ENCODE assay signal across 10 cellular contexts in the genomic region with DNA sequence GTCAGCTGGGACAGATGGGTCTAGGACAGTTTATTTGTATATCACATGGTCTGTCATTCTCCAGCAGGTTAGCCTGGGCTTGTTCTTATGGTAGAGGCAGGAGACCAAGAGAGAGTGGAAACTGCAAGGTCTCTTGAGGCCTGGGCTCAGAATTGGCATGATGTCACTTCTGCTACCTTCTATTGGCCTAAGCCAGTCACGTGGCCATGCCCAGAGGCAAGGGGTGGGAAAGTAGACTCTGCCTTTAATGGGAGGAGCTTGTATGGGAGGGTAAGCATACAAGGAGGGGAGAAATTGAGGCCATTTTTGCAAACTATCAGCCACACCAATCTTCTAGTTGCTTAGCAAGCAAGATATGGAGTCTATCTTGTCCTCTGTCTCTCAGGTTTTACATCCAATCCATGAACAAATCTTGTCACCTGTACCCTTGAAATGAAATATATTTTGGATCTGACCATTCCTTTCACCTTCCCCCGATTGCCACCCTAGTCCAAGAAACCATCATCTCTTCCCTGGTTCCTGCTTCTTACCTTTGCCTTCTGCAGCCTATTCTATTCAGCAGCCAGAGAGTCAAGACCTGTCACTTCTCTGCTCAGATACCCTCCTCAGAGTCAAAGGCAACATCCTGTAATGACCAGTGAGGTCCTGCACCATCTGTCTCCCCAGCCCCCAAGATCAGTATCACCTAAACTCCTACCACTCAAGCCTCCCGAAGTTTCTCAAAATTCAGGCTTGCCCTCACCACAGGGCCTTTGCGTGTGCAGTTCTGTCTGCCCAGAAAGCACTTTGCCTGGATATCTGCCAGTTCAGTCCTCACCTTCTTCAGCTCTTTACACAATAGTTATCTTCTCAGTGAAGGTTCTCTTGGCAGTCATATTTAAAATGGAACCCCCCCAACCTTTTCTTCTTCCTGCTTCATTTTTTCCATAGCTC.
DNase-seq lines count a peak whose midpoint lies in the region; ATAC-seq and TF ChIP-seq lines count a peak whose summit lies in the region.
"Had no signal": no experiment of that assay in that cellular context is flagged by ENCODE, and none has a peak within 500 bp of the region (broad histone marks: within the 10 kb centered on the region; RNA-seq: fewer than 3 reads in every experiment).

No MANE protein-coding gene starts in this region.

- H3K4me2 ChIP-seq in KMS-11 = no peak overlapping the region
- H3K4me2 ChIP-seq: smooth muscle cell had no signal

- in situ Hi-C loops in gastrocnemius medialis (cut with MboI; ENCODE audit: low sequenced_read_pairs in 4 of 4) = no loop called here

- no peaks in the 10 kb centered on the region for H3K79me2 ChIP-seq in KMS-11 (ENCODE audit: insufficient read depth, low read depth)

- TF ChIP-seq POLR2A in gastroesophageal sphincter (IDR thresholded peaks at IDR 0.05) = no peak
- no peak for TF ChIP-seq POLR2A in gastrocnemius medialis (IDR thresholded peaks at IDR 0.05)

- intact Hi-C loops in gastrocnemius medialis (cut with DNase I; ENCODE audit: low total_unique reads) = no loop called here

- H3K27me3 ChIP-seq in KMS-11 (ENCODE audit: insufficient read depth, low read depth) = no peaks in the 10 kb centered on the region
- H3K27me3 ChIP-seq in gastroesophageal sphincter = no peaks in the 10 kb centered on the region
- H3K27me3 ChIP-seq in gastrocnemius medialis = no peaks in the 10 kb centered on the region

- ATAC-seq in GM19467 (IDR thresholded peaks at IDR 0.05; ENCODE audit: unreplicated experiment) (peak; percentile 54), esophagus mucosa (peak; percentile 45), gastroesophageal sphincter (no peak), gastrocnemius medialis (no peak), GM21737 (IDR thresholded peaks at IDR 0.05; ENCODE audit: unreplicated experiment) (no peak)

- H3K36me3 ChIP-seq in KMS-11 (ENCODE audit: insufficient read depth) = no peaks in the 10 kb centered on the region
- no peaks in the 10 kb centered on the region for H3K36me3 ChIP-seq in gastroesophageal sphincter
- no peaks in the 10 kb centered on the region for H3K36me3 ChIP-seq in gastrocnemius medialis

- 0 out of 2 replicates have a peak overlapping the region, but pooled peaks have one; percentile 6 for H2AFZ ChIP-seq in KMS-11 (ENCODE audit: low read depth)

- H3K9me3 ChIP-seq in gastroesophageal sphincter = no peaks in the 10 kb centered on the region
- no peaks in the 10 kb centered on the region for H3K9me3 ChIP-seq in gastrocnemius medialis

- TF ChIP-seq CTCF in GM12864 (IDR thresholded peaks at IDR 0.05; ENCODE audit: low read depth, low read length, missing control alignments) (no peak), KMS-11 (conservative IDR thresholded peaks at IDR 0.05; ENCODE audit: low read depth, low read length) (no peak), gastroesophageal sphincter (IDR thresholded peaks at IDR 0.05) (no peak), gastrocnemius medialis (IDR thresholded peaks at IDR 0.05 in 4 of 5, conservative IDR thresholded peaks at IDR 0.05 in 1 of 5) (no peak)

- H3K27ac ChIP-seq in KMS-11 = no peak overlapping the region
- peak overlapping the region in 2 of 4 donors; percentile 66 to 71 for H3K27ac ChIP-seq in gastroesophageal sphincter
- H3K27ac ChIP-seq in gastrocnemius medialis = peak overlapping the region in 1 of 4 donors; percentile 83

- H3K4me3 ChIP-seq in GM12864 (ENCODE audit: low read depth, low read length) (no peak overlapping the region), KMS-11 (IDR thresholded peaks at IDR 0.05; ENCODE audit: insufficient read depth, low read depth, low read length) (no peak overlapping the region), gastroesophageal sphincter (no peak overlapping the region), gastrocnemius medialis (no peak overlapping the region)
- H3K4me3 ChIP-seq: lung, smooth muscle cell had no signal

- no peak overlapping the region for H3K9ac ChIP-seq in KMS-11

- H3K4me1 ChIP-seq in KMS-11 (ENCODE audit: low read depth, poor library complexity, severe bottlenecking) (no peaks in the 10 kb centered on the region), gastroesophageal sphincter (peaks cover 4 to 72% (median 13%) of the 10 kb centered on the region in 3 donors), gastrocnemius medialis (peaks cover 60 to 64% of the 10 kb centered on the region in 2 donors)

- TF ChIP-seq EP300 in gastroesophageal sphincter (IDR thresholded peaks at IDR 0.05) = no peak

- 87 to 93% methylated on average over 3 of the region's 4 CpGs for WGBS in gastroesophageal sphincter (ENCODE audit: low coverage in 1 of 2), 2 donors

- no peaks in the 10 kb centered on the region for H4K20me1 ChIP-seq in KMS-11 (ENCODE audit: insufficient read depth)

- DNase-seq in GM12864 (ENCODE audit: low read depth) (peak; percentile 16), gastrocnemius medialis (no peak)
- DNase-seq: NCI-H1417 treated with DMSO at 0.1 percent for 48 hours had no signal

Comparison
In these comparisons a context has a peak if more than half of its experiments do, and no peak if none do; other contexts are left out.
1. ATAC-seq: peak in GM19467 (single experiment) and esophagus mucosa (single experiment); none in gastroesophageal sphincter (single experiment), gastrocnemius medialis (0 of 2) and GM21737 (single experiment).